In genomic region chr4:3442959-3443749, GRCh38 we compare ENCODE assay signal across 8 cellular contexts. TPM values are rescaled to one million over a fixed set of nuclear protein-coding genes. Genes with fewer than 3 reads are reported as not detected.
A peak's percentile ranks its signal among the peaks of the same experiment; 100 is the strongest.
DNase-seq lines count a peak whose midpoint lies in the region; TF ChIP-seq lines count a peak whose summit lies in the region.

No MANE protein-coding gene starts in this region.

- peak; percentile 95 for DNase-seq in D341Med (ENCODE audit: low spot score)
- DNase-seq in H7, result peak; percentile 99
- DNase-seq in activated T-cell treated with anti-CD3 and anti-CD28 coated beads, Interleukin-2, amount 50 U/mL, for 48 hours, result peak; percentile 79 to 83
- peak in 1 of 2 donors; percentile 61 for DNase-seq in foreskin fibroblast
- no peak for DNase-seq in retinal pigment epithelial cell (ENCODE audit: low read depth)
- DNase-seq in putamen (ENCODE audit: low spot score), result no peak
- DNase-seq in NCI-H526 treated with DMSO at 0.1 percent for 48 hours (lab: John Stamatoyannopoulos, UW), result no peak

- no peak overlapping the region for H3K9ac ChIP-seq in OCI-LY3 (ENCODE audit: low read length)

- H3K27ac ChIP-seq in OCI-LY3 (ENCODE audit: low read length), result no peak overlapping the region

- no peaks in the 10 kb centered on the region for H3K27me3 ChIP-seq in H7 (ENCODE audit: control insufficient read depth, insufficient read depth, low read length)
- no peaks in the 10 kb centered on the region for H3K27me3 ChIP-seq in OCI-LY3 (ENCODE audit: low read depth, low read length)

- TF ChIP-seq CTCF in OCI-LY3 (IDR thresholded peaks at IDR 0.05; ENCODE audit: low read depth, low read length) (peak; percentile 91), foreskin fibroblast (IDR thresholded peaks at IDR 0.05; ENCODE audit: low read depth, low read length) (peak; percentile 91), retinal pigment epithelial cell (conservative IDR thresholded peaks at IDR 0.05; ENCODE audit: low read depth, low read length) (peak; percentile 91)

- no peaks in the 10 kb centered on the region for H3K4me1 ChIP-seq in OCI-LY3 (ENCODE audit: low read length)

- H2AFZ ChIP-seq in OCI-LY3 (ENCODE audit: low read depth, low read length), result peak overlapping the region; percentile 57; the same call in 1 of the 2 replicates

- no peaks in the 10 kb centered on the region for H3K36me3 ChIP-seq in H7 (replicated peaks; ENCODE audit: control insufficient read depth, insufficient read depth, low read length)
- H3K36me3 ChIP-seq in OCI-LY3 (replicated peaks; ENCODE audit: low read depth, low read length), result no peaks in the 10 kb centered on the region

- H4K20me1 ChIP-seq in OCI-LY3 (ENCODE audit: insufficient read depth, low read length), result no peaks in the 10 kb centered on the region

- peak overlapping the region; percentile 65 for H3K4me2 ChIP-seq in OCI-LY3 (ENCODE audit: low read length)

- H3K79me2 ChIP-seq in OCI-LY3 (ENCODE audit: low read length), result no peaks in the 10 kb centered on the region

- H3K4me3 ChIP-seq in H7 (ENCODE audit: insufficient read depth, low read depth, low read length), result no peak overlapping the region
- peak overlapping the region; percentile 45 for H3K4me3 ChIP-seq in OCI-LY3 (ENCODE audit: low read length)
- no peak overlapping the region for H3K4me3 ChIP-seq in foreskin fibroblast (ENCODE audit: low read depth in 1 of 2, low read length in 2 of 2)
- no peak overlapping the region for H3K4me3 ChIP-seq in retinal pigment epithelial cell (ENCODE audit: low read length)

- H3K9me3 ChIP-seq in OCI-LY3 (ENCODE audit: insufficient read depth, low read length), result no peaks in the 10 kb centered on the region

RNA-seq across cellular contexts. Expression of gene HGFAC, which starts 1.4 kb away (rescaled TPM):
- total RNA-seq in H7 (2014; rRNA removed; shearing (Covaris generic)), result 0.03 and 1.1 TPM in 2 replicates

RNA-seq across cellular contexts. Expression of gene DOK7, which starts 20.0 kb away (rescaled TPM):
- total RNA-seq in H7 (2014; rRNA removed; shearing (Covaris generic)), result 0.22 and 0.73 TPM in 2 replicates

Comparison
In these comparisons a context has a peak if more than half of its experiments do, and no peak if none do; other contexts are left out.
1. DNase-seq: peak in D341Med (single experiment), H7 (single experiment) and activated T-cell treated with anti-CD3 and anti-CD28 coated beads, Interleukin-2, amount 50 U/mL, for 48 hours (2 of 2); none in retinal pigment epithelial cell (single experiment), putamen (single experiment) and NCI-H526 treated with DMSO at 0.1 percent for 48 hours (single experiment).
2. Peak in every context shown above with its lines, with median percentiles within 50 percentile points of each other: CTCF ChIP-seq.